Comparison of ENCODE assay signal across 8 cellular contexts in genomic region chr1:10471411-10472219, GRCh38. TPM values are rescaled to one million over a fixed set of nuclear protein-coding genes. Genes with fewer than 3 reads are reported as not detected.
DNase-seq lines count a peak whose midpoint lies in the region; ATAC-seq, FAIRE-seq and TF ChIP-seq lines count a peak whose summit lies in the region.

No MANE protein-coding gene starts in this region.

- FAIRE-seq in A549 (lab: Jason Lieb, UNC) = no peak

- no peak for TF ChIP-seq EP300 in A549 (IDR thresholded peaks at IDR 0.05)

- H4K12ac ChIP-seq in trophoblast cell (ENCODE audit: low read depth, low read length) = peak overlapping the region; percentile 54

- H3K79me2 ChIP-seq in SU-DHL-6 (ENCODE audit: insufficient read depth, low read length) (peaks cover 37% of the 10 kb centered on the region), trophoblast cell (ENCODE audit: control insufficient read depth, insufficient read depth, low read length, poor library complexity) (peaks cover 11% of the 10 kb centered on the region)

- H3K4me3 ChIP-seq in A549 (peak overlapping the region; percentile 59), SU-DHL-6 (ENCODE audit: insufficient read depth, low read length, poor library complexity, severe bottlenecking) (peak overlapping the region; percentile 75), trophoblast cell (ENCODE audit: low read depth, low read length) (peak overlapping the region; percentile 83)

- H2AK5ac ChIP-seq in trophoblast cell (ENCODE audit: low read length) = no peak overlapping the region

- no peak overlapping the region for H2BK120ac ChIP-seq in trophoblast cell (ENCODE audit: insufficient read depth, low read length, poor library complexity)

- H2BK5ac ChIP-seq in trophoblast cell (ENCODE audit: low read depth, low read length, poor library complexity) = peak overlapping the region; percentile 9

- no peaks in the 10 kb centered on the region for H4K20me1 ChIP-seq in SU-DHL-6 (ENCODE audit: low read depth, low read length)

- no peaks in the 10 kb centered on the region for H3K9me3 ChIP-seq in A549
- no peaks in the 10 kb centered on the region for H3K9me3 ChIP-seq in SU-DHL-6 (ENCODE audit: insufficient read depth, low read length)
- H3K9me3 ChIP-seq in trophoblast cell (ENCODE audit: insufficient read depth, low read depth, low read length) = no peaks in the 10 kb centered on the region

- H3K9ac ChIP-seq in SU-DHL-6 (ENCODE audit: low read length) = peak overlapping the region; percentile 73
- peak overlapping the region; percentile 28 for H3K9ac ChIP-seq in trophoblast cell (ENCODE audit: low read length)

- H3F3A ChIP-seq in SU-DHL-6 (ENCODE audit: insufficient read depth) = peaks cover 18% of the 10 kb centered on the region

- H4K8ac ChIP-seq in trophoblast cell (ENCODE audit: low read depth, low read length) = peak overlapping the region; percentile 67

- POLR2A ChIA-PET in A549 (lab: Yijun Ruan, JAX) (no interaction called here), GM10248 (lab: Yijun Ruan, JAX) (interaction anchor here (0.7 kb wide), 1 partner anchor 9 kb away, joined by 7 read pairs; no protein-coding TSS in a partner anchor)

- ATAC-seq in A549 (peak; percentile 10; a peak in 5 of 6 replicates), GM19035 (IDR thresholded peaks at IDR 0.05; ENCODE audit: unreplicated experiment) (peak; percentile 2), GM21360 (IDR thresholded peaks at IDR 0.05; ENCODE audit: unreplicated experiment) (no peak), GM18520 (IDR thresholded peaks at IDR 0.05; ENCODE audit: unreplicated experiment) (no peak)

- no peak for TF ChIP-seq POLR2A in A549 (IDR thresholded peaks at IDR 0.05; ENCODE audit: low read length)

- TF ChIP-seq CTCF in A549 (IDR thresholded peaks at IDR 0.05) (no peak), SU-DHL-6 (IDR thresholded peaks at IDR 0.05; ENCODE audit: insufficient read depth, low read length, poor library complexity, severe bottlenecking) (no peak), GM10248 (IDR thresholded peaks at IDR 0.05; ENCODE audit: control extremely low read depth, extremely low read depth, low read depth, missing control alignments) (no peak)

- CTCF ChIA-PET in A549 (lab: Yijun Ruan, JAX) = no interaction called here
- CTCF ChIA-PET in GM10248 (lab: Yijun Ruan, JAX) = interaction anchor here (1.2 kb wide), 1 partner anchor 22 kb away, joined by 4 read pairs; no protein-coding TSS in a partner anchor

- H3K36me3 ChIP-seq in SU-DHL-6 (ENCODE audit: low read length) = peaks cover 4% of the 10 kb centered on the region; the same call in 1 of the 2 replicates
- peaks cover 13 to 18% of the 10 kb centered on the region in 2 experiments for H3K36me3 ChIP-seq in trophoblast cell (ENCODE audit: control insufficient read depth in 1 of 2, insufficient read depth in 2 of 2, low read length in 2 of 2)

- H3K79me1 ChIP-seq in trophoblast cell (ENCODE audit: low read length) = peaks cover 13% of the 10 kb centered on the region

- H3K4ac ChIP-seq in trophoblast cell (ENCODE audit: low read depth, low read length) = peak overlapping the region; percentile 13

- H3K27me3 ChIP-seq in SU-DHL-6 (ENCODE audit: low read length) (no peaks in the 10 kb centered on the region), trophoblast cell (ENCODE audit: insufficient read depth, low read length) (no peaks in the 10 kb centered on the region)

- H3K4me1 ChIP-seq in A549 (peaks cover 13% of the 10 kb centered on the region; the same call in 2 of the 3 replicates), trophoblast cell (ENCODE audit: control insufficient read depth in 1 of 2, insufficient read depth in 2 of 2, low read length in 2 of 2) (peaks cover 4% of the 10 kb centered on the region in 2 experiments)

- H3K9me2 ChIP-seq in SU-DHL-6 (replicated peaks; ENCODE audit: insufficient read depth, low read length) = no peaks in the 10 kb centered on the region

- no peak overlapping the region for H3K23ac ChIP-seq in trophoblast cell (ENCODE audit: low read length)

- no peak overlapping the region for H2BK12ac ChIP-seq in trophoblast cell (ENCODE audit: low read length)

- no peak for TF ChIP-seq RAD21 in A549 (conservative IDR thresholded peaks at IDR 0.05 in 1 of 2, IDR thresholded peaks at IDR 0.05 in 1 of 2)

- peak overlapping the region; percentile 33 for H4K91ac ChIP-seq in trophoblast cell (ENCODE audit: low read depth, low read length)

- H3K4me2 ChIP-seq in A549 (peak overlapping the region; percentile 84), SU-DHL-6 (ENCODE audit: low read depth, low read length, poor library complexity, severe bottlenecking) (peak overlapping the region; percentile 80), trophoblast cell (ENCODE audit: low read length) (peak overlapping the region; percentile 68)

- H3K27ac ChIP-seq in A549 (peak overlapping the region; percentile 67 to 93), SU-DHL-6 (ENCODE audit: low read depth, low read length) (peak overlapping the region; percentile 96), trophoblast cell (ENCODE audit: low read depth, low read length) (peak overlapping the region; percentile 30)

- no peak overlapping the region for H3K18ac ChIP-seq in trophoblast cell (ENCODE audit: low read length)

- WGBS in A549 (ENCODE audit: missing lambda C conversion rate) = 23% methylated on average over 15 of the region's 23 CpGs
- no CpG with 5 or more reads among the region's 23 CpGs for WGBS in trophoblast cell (ENCODE audit: extremely low coverage, insufficient coverage, insufficient read length)

- DNase-seq in A549 (ENCODE audit: low read depth in 1 of 2, low spot score in 1 of 2) (peak in 1 of 2 experiments; percentile 21), fibroblast of gingiva (ENCODE audit: low read depth) (peak; percentile 32), trophoblast cell (peak in 1 of 2 donors; percentile 7), GM10248 (ENCODE audit: extremely low spot score) (no peak)

- H2AFZ ChIP-seq in SU-DHL-6 (ENCODE audit: low read depth, low read length, severe bottlenecking) (peak overlapping the region; percentile 62), trophoblast cell (ENCODE audit: insufficient read depth, low read length, poor library complexity) (peak overlapping the region; percentile 61)

- H3K14ac ChIP-seq in trophoblast cell (ENCODE audit: low read length) = peak overlapping the region; percentile 45

TF ChIP-seq in A549, 52 proteins besides CTCF, POLR2A, EP300 and RAD21:
- TF ChIP-seq RFX5 (IDR thresholded peaks at IDR 0.05) (no peak), KDM1A (IDR thresholded peaks at IDR 0.05; ENCODE audit: low read depth) (peak; percentile 93)

RNA-seq across cellular contexts. Expression of gene DFFA, which starts 0.7 kb away (rescaled TPM):
- 28.5 and 30.0 TPM in 2 replicates for polyA plus RNA-seq in A549 (2011; rRNA removed)
- polyA plus RNA-seq in A549 (2012; cell fraction: cytosol; rRNA removed) = 21.8 and 21.9 TPM in 2 replicates
- polyA plus RNA-seq in A549 (2012; cell fraction: nucleus; rRNA removed) = 11.4 and 13.4 TPM in 2 replicates
- 28.2 to 31.7 TPM (median 30.1 TPM) in 3 replicates for polyA plus RNA-seq in A549 (2017; fragmentation: RNase III; extraction: RNeasy Plus Mini Kit Qiagen cat#74134 plus additional on column Dnase treatment)
- 24.1 and 29.3 TPM in 2 replicates for polyA minus RNA-seq in A549 (2011; rRNA and poly(A)+ RNA removed)
- polyA plus RNA-seq in trophoblast cell (2013) = 37.3 and 37.9 TPM in 2 replicates

RNA-seq across cellular contexts. Expression of gene PEX14, which starts 3.1 kb away (rescaled TPM):
- 4.2 and 7.7 TPM in 2 replicates for polyA plus RNA-seq in A549 (2011; rRNA removed)
- 16.5 and 17.6 TPM in 2 replicates for polyA plus RNA-seq in A549 (2012; cell fraction: cytosol; rRNA removed)
- polyA plus RNA-seq in A549 (2012; cell fraction: nucleus; rRNA removed) = 22.5 and 28.6 TPM in 2 replicates
- polyA plus RNA-seq in A549 (2017; fragmentation: RNase III; extraction: RNeasy Plus Mini Kit Qiagen cat#74134 plus additional on column Dnase treatment) = 12.5 to 15.0 TPM (median 13.5 TPM) in 3 replicates
- 5.5 and 5.6 TPM in 2 replicates for polyA minus RNA-seq in A549 (2011; rRNA and poly(A)+ RNA removed)
- polyA plus RNA-seq in trophoblast cell (2013) = 19.2 and 19.5 TPM in 2 replicates

RNA-seq across cellular contexts. Expression of gene CORT, which starts 21.8 kb away (rescaled TPM):
- polyA plus RNA-seq in A549 (2011; rRNA removed) = 0.11 and 0.30 TPM in 2 replicates
- polyA plus RNA-seq in A549 (2012; cell fraction: cytosol; rRNA removed) = 0.12 and 0.21 TPM in 2 replicates
- polyA plus RNA-seq in A549 (2012; cell fraction: nucleus; rRNA removed) = 0.35 and 0.45 TPM in 2 replicates
- polyA plus RNA-seq in A549 (2017; fragmentation: RNase III; extraction: RNeasy Plus Mini Kit Qiagen cat#74134 plus additional on column Dnase treatment) = 0.08 to 0.20 TPM (median 0.10 TPM) in 3 replicates
- polyA minus RNA-seq in A549 (2011; rRNA and poly(A)+ RNA removed) = 0.24 TPM in 1 of 2 replicates, not detected in the other
- polyA plus RNA-seq in trophoblast cell (2013) = 0.26 and 0.40 TPM in 2 replicates

RNA-seq across cellular contexts. Expression of gene CENPS, which starts 41.4 kb away (rescaled TPM):
- polyA plus RNA-seq in A549 (2011; rRNA removed) (19.7 and 25.7 TPM in 2 replicates), A549 (2017; fragmentation: RNase III; extraction: RNeasy Plus Mini Kit Qiagen cat#74134 plus additional on column Dnase treatment) (27.0 to 28.7 TPM (median 27.3 TPM) in 3 replicates)
- polyA plus RNA-seq in A549 (2012; cell fraction: cytosol; rRNA removed) = 15.7 and 17.7 TPM in 2 replicates
- 7.2 and 9.6 TPM in 2 replicates for polyA plus RNA-seq in A549 (2012; cell fraction: nucleus; rRNA removed)
- polyA minus RNA-seq in A549 (2011; rRNA and poly(A)+ RNA removed) = 3.1 and 4.8 TPM in 2 replicates
- 9.9 and 10.6 TPM in 2 replicates for polyA plus RNA-seq in trophoblast cell (2013)

Comparison
In these comparisons a context has a peak if more than half of its experiments do, and no peak if none do; other contexts are left out.
1. ATAC-seq: peak in A549 (2 of 2) and GM19035 (single experiment); none in GM21360 (single experiment) and GM18520 (single experiment).
2. H3K27ac ChIP-seq: peak in every context shown above with its lines; median percentile 96 in SU-DHL-6; 80 in A549; 30 in trophoblast cell.
3. Peak in every context shown above with its lines, with median percentiles within 50 percentile points of each other: H3K4me2 ChIP-seq and H3K4me3 ChIP-seq.